8 cellular contexts compared by ENCODE assay signal in the genomic region with DNA sequence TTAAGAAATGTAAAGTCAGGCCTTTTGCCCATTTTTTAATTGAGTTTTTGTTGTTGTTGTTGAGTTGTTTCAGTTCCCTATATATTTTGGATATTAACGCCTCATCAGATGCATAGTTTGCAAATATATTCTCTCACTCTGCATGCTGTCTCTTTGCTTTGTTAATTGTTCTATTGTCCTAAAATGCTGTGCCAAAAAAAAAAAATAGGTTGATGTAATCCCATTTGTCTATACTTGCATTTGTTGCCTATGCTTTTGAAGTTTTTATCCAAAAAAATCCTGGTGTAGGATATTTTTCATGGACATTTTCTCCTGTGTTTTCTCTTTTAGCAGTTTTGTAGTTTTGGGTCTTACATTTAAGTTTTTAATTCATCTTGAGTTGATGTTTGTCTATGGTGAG.
"Had no signal": no experiment of that assay in that cellular context is flagged by ENCODE, and none has a peak within 500 bp of the region (broad histone marks: within the 10 kb centered on the region; RNA-seq: fewer than 3 reads in every experiment).

No MANE protein-coding gene starts in this region.

- H3K9me3 Mint-ChIP-seq: GM23338, H9, HFFc6 had no signal

- ATAC-seq: GM23338, HCT116 had no signal

- H3K4me3 Mint-ChIP-seq: GM23338, H9, HFFc6 had no signal

- DNase-seq: GM23248, GOT3, H7, H9, HCEC 1CT, HFFc6 had no signal

- H3K4me1 Mint-ChIP-seq: GM23338, H9 had no signal
